In the genomic region with DNA sequence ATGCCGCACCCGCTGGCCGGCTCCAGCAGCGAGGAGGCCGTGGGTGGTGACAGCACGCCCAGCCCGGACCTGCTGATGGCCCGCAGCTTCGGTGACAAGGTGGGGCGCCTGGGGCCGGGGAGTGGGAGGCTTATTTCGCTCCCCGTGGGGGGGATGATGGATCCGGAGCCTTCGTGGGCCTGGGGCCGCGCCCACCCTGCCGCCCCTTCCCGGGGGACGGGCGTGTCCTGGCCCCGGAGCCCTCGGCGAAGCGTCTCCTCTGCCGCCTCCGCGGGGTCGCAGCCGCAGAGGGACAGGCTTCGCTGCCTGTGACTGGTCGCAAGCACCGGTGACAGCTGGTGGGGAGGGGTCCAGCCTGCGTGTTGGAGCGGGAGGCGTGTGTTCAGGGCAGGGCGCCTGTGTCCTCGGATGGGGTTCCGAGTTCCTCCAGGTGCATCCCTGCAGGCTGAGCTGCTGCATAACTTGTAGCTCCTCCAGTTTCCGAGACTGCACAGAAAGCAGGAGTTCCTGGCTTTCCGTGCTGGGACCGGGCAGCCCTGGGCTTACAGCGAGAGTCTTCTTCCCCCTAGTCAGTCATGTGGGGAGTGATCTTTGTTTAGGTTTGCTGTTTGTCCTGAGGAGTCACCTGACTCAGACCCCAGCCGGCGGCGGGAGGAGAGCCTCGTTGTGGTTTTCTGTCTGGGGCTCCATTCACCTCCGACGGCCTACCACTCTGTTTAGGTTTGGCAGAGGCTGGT, we compare ENCODE assay signal across 1 cellular context.
TF ChIP-seq lines count a peak whose summit lies in the region.

No MANE protein-coding gene starts in this region.

TF ChIP-seq in GM23338, 12 proteins besides CTCF, POLR2A, EP300 and RAD21 (continued from another document):
- TF ChIP-seq, protein P1, sequence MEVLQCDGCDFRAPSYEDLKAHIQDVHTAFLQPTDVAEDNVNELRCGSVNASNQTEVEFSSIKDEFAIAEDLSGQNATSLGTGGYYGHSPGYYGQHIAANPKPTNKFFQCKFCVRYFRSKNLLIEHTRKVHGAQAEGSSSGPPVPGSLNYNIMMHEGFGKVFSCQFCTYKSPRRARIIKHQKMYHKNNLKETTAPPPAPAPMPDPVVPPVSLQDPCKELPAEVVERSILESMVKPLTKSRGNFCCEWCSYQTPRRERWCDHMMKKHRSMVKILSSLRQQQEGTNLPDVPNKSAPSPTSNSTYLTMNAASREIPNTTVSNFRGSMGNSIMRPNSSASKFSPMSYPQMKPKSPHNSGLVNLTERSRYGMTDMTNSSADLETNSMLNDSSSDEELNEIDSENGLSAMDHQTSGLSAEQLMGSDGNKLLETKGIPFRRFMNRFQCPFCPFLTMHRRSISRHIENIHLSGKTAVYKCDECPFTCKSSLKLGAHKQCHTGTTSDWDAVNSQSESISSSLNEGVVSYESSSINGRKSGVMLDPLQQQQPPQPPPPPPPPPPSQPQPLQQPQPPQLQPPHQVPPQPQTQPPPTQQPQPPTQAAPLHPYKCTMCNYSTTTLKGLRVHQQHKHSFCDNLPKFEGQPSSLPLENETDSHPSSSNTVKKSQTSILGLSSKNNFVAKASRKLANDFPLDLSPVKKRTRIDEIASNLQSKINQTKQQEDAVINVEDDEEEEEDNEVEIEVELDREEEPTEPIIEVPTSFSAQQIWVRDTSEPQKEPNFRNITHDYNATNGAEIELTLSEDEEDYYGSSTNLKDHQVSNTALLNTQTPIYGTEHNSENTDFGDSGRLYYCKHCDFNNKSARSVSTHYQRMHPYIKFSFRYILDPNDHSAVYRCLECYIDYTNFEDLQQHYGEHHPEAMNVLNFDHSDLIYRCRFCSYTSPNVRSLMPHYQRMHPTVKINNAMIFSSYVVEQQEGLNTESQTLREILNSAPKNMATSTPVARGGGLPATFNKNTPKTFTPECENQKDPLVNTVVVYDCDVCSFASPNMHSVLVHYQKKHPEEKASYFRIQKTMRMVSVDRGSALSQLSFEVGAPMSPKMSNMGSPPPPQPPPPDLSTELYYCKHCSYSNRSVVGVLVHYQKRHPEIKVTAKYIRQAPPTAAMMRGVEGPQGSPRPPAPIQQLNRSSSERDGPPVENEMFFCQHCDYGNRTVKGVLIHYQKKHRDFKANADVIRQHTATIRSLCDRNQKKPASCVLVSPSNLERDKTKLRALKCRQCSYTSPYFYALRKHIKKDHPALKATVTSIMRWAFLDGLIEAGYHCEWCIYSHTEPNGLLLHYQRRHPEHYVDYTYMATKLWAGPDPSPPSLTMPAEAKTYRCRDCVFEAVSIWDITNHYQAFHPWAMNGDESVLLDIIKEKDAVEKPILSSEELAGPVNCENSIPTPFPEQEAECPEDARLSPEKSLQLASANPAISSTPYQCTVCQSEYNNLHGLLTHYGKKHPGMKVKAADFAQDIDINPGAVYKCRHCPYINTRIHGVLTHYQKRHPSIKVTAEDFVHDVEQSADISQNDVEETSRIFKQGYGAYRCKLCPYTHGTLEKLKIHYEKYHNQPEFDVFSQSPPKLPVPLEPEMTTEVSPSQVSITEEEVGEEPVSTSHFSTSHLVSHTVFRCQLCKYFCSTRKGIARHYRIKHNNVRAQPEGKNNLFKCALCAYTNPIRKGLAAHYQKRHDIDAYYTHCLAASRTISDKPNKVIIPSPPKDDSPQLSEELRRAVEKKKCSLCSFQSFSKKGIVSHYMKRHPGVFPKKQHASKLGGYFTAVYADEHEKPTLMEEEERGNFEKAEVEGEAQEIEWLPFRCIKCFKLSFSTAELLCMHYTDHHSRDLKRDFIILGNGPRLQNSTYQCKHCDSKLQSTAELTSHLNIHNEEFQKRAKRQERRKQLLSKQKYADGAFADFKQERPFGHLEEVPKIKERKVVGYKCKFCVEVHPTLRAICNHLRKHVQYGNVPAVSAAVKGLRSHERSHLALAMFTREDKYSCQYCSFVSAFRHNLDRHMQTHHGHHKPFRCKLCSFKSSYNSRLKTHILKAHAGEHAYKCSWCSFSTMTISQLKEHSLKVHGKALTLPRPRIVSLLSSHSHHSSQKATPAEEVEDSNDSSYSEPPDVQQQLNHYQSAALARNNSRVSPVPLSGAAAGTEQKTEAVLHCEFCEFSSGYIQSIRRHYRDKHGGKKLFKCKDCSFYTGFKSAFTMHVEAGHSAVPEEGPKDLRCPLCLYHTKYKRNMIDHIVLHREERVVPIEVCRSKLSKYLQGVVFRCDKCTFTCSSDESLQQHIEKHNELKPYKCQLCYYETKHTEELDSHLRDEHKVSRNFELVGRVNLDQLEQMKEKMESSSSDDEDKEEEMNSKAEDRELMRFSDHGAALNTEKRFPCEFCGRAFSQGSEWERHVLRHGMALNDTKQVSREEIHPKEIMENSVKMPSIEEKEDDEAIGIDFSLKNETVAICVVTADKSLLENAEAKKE (CRISPR knock-in tag; IDR thresholded peaks at IDR 0.05): no peak
- no peak for TF ChIP-seq EZH2 (IDR thresholded peaks at IDR 0.05; ENCODE audit: low read depth, unreplicated experiment)
- TF ChIP-seq, protein P2, sequence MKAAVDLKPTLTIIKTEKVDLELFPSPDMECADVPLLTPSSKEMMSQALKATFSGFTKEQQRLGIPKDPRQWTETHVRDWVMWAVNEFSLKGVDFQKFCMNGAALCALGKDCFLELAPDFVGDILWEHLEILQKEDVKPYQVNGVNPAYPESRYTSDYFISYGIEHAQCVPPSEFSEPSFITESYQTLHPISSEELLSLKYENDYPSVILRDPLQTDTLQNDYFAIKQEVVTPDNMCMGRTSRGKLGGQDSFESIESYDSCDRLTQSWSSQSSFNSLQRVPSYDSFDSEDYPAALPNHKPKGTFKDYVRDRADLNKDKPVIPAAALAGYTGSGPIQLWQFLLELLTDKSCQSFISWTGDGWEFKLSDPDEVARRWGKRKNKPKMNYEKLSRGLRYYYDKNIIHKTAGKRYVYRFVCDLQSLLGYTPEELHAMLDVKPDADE (IDR thresholded peaks at IDR 0.05): no peak
- TF ChIP-seq EZH2phosphoT487 (IDR thresholded peaks at IDR 0.05; ENCODE audit: unreplicated experiment): no peak
- no peak; the same call in 1 of the 2 replicates for TF ChIP-seq POLR2AphosphoS5 (IDR thresholded peaks at IDR 0.05; ENCODE audit: low read depth)
- TF ChIP-seq, protein P3, sequence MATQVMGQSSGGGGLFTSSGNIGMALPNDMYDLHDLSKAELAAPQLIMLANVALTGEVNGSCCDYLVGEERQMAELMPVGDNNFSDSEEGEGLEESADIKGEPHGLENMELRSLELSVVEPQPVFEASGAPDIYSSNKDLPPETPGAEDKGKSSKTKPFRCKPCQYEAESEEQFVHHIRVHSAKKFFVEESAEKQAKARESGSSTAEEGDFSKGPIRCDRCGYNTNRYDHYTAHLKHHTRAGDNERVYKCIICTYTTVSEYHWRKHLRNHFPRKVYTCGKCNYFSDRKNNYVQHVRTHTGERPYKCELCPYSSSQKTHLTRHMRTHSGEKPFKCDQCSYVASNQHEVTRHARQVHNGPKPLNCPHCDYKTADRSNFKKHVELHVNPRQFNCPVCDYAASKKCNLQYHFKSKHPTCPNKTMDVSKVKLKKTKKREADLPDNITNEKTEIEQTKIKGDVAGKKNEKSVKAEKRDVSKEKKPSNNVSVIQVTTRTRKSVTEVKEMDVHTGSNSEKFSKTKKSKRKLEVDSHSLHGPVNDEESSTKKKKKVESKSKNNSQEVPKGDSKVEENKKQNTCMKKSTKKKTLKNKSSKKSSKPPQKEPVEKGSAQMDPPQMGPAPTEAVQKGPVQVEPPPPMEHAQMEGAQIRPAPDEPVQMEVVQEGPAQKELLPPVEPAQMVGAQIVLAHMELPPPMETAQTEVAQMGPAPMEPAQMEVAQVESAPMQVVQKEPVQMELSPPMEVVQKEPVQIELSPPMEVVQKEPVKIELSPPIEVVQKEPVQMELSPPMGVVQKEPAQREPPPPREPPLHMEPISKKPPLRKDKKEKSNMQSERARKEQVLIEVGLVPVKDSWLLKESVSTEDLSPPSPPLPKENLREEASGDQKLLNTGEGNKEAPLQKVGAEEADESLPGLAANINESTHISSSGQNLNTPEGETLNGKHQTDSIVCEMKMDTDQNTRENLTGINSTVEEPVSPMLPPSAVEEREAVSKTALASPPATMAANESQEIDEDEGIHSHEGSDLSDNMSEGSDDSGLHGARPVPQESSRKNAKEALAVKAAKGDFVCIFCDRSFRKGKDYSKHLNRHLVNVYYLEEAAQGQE (IDR thresholded peaks at IDR 0.05; ENCODE audit: unreplicated experiment): no peak
